Comparison of ENCODE assay signal across 20 cellular contexts in the genomic region with DNA sequence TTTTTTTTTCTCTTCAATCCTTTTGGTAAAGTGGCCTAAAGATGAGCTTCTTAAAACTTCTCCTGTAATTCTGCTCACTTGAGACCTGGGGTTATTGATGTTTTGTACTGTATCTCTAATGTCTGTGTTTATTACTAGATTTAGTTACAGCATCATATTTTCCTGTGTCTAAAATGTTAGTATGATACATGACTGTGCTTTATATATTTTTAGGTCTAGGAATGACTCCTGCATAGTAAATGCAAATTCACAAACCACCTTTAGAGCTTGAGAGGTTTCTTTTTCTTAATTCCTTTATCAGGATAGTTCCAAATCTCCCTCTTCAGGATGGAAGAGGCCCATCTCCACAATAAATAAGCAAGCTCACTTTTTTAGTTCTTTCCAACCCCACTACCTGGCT.
DNase-seq lines count a peak whose midpoint lies in the region; ATAC-seq and TF ChIP-seq lines count a peak whose summit lies in the region.
"Had no signal": no experiment of that assay in that cellular context is flagged by ENCODE, and none has a peak within 500 bp of the region (broad histone marks: within the 10 kb centered on the region; RNA-seq: fewer than 3 reads in every experiment).

No MANE protein-coding gene starts in this region.

- H3K36me3 Mint-ChIP-seq in activated T-helper 1 cell treated with anti-CD3 and anti-CD28 coated beads, Interleukin-12 subunit alpha, Interleukin-12 subunit beta, Interleukin-2, Interleukin-4 antibody, amounts not matched to agents 30 ng/mL and 10 ng/mL and 1 ng/mL, durations not matched to agents 14 hours and 24 hours and 36 hours (ENCODE audit: low read depth), result peaks cover 22% of the 10 kb centered on the region
- H3K36me3 Mint-ChIP-seq in nephron (ENCODE audit: low read depth), result peaks cover 58% of the 10 kb centered on the region
- no peaks in the 10 kb centered on the region for H3K36me3 Mint-ChIP-seq in activated CD4-positive, alpha-beta T cell treated with anti-CD3 and anti-CD28 coated beads for 36 hours (ENCODE audit: low read depth)
- H3K36me3 Mint-ChIP-seq: CD14-positive monocyte had no signal

- H3K27ac Mint-ChIP-seq in activated T-helper 1 cell treated with anti-CD3 and anti-CD28 coated beads, Interleukin-12 subunit alpha, Interleukin-12 subunit beta, Interleukin-2, Interleukin-4 antibody, amounts not matched to agents 30 ng/mL and 10 ng/mL and 1 ng/mL, durations not matched to agents 14 hours and 24 hours and 36 hours, result peak overlapping the region; percentile 69
- H3K27ac Mint-ChIP-seq in nephron, result peak overlapping the region; percentile 22 to 55 (median 48)
- no peak overlapping the region for H3K27ac Mint-ChIP-seq in activated CD4-positive, alpha-beta T cell treated with anti-CD3 and anti-CD28 coated beads for 36 hours
- H3K27ac Mint-ChIP-seq: CD14-positive monocyte; CD4-positive, alpha-beta T cell; CD8-positive, alpha-beta memory T cell; HFFc6 had no signal

- TF ChIP-seq CTCF in nephron (IDR thresholded peaks at IDR 0.05; ENCODE audit: unreplicated experiment in 3 of 3), result no peak

- H3K27me3 Mint-ChIP-seq in activated T-helper 1 cell treated with anti-CD3 and anti-CD28 coated beads, Interleukin-12 subunit alpha, Interleukin-12 subunit beta, Interleukin-2, Interleukin-4 antibody, amounts not matched to agents 30 ng/mL and 10 ng/mL and 1 ng/mL, durations not matched to agents 14 hours and 24 hours and 36 hours (ENCODE audit: insufficient read depth), result peaks cover 4% of the 10 kb centered on the region
- no peaks in the 10 kb centered on the region for H3K27me3 Mint-ChIP-seq in nephron (ENCODE audit: low read depth)
- peaks cover 8% of the 10 kb centered on the region for H3K27me3 Mint-ChIP-seq in activated CD4-positive, alpha-beta T cell treated with anti-CD3 and anti-CD28 coated beads for 36 hours
- H3K27me3 Mint-ChIP-seq: CD4-positive, alpha-beta T cell had no signal

- ATAC-seq in GM19351 (IDR thresholded peaks at IDR 0.05; ENCODE audit: unreplicated experiment) (peak; percentile 57), GM21381 (IDR thresholded peaks at IDR 0.05; ENCODE audit: unreplicated experiment) (no peak), GM21447 (IDR thresholded peaks at IDR 0.05; ENCODE audit: unreplicated experiment) (no peak)
- ATAC-seq in activated CD4-positive, alpha-beta T cell treated with anti-CD3 and anti-CD28 coated beads for 36 hours, result no peak
- ATAC-seq: A549 had no signal

- H3K4me3 Mint-ChIP-seq in activated T-helper 1 cell treated with anti-CD3 and anti-CD28 coated beads, Interleukin-12 subunit alpha, Interleukin-12 subunit beta, Interleukin-2, Interleukin-4 antibody, amounts not matched to agents 30 ng/mL and 10 ng/mL and 1 ng/mL, durations not matched to agents 14 hours and 24 hours and 36 hours, result no peak overlapping the region
- H3K4me3 Mint-ChIP-seq in nephron, result no peak overlapping the region
- H3K4me3 Mint-ChIP-seq in activated CD4-positive, alpha-beta T cell treated with anti-CD3 and anti-CD28 coated beads for 36 hours, result no peak overlapping the region
- H3K4me3 Mint-ChIP-seq: CD14-positive monocyte; CD4-positive, alpha-beta T cell; CD8-positive, alpha-beta memory T cell; HFFc6 had no signal

- no peak for DNase-seq in activated T-helper 1 cell treated with anti-CD3 and anti-CD28 coated beads, Interleukin-12 subunit alpha, Interleukin-12 subunit beta, Interleukin-2, Interleukin-4 antibody, amounts not matched to agents 30 ng/mL and 10 ng/mL and 1 ng/mL, durations not matched to agents 14 hours and 24 hours and 36 hours (ENCODE audit: low spot score)
- DNase-seq in activated CD4-positive, alpha-beta T cell treated with anti-CD3 and anti-CD28 coated beads for 36 hours, result no peak
- DNase-seq: ACHN; AML-193; BE2C; Calu3; CD4-positive, alpha-beta T cell; CD8-positive, alpha-beta memory T cell; COR-L47; DMS53; DMS79 treated with DMSO at 0.1 percent for 48 hours; GF-D8; GOT3; HFFc6 had no signal

- CTCF ChIA-PET in activated CD4-positive, alpha-beta T cell treated with anti-CD3 and anti-CD28 coated beads for 36 hours (lab: Charles Lee), result interaction anchor here (0.7 kb wide), 1 partner anchor 157 kb away, joined by 3 read pairs; no protein-coding TSS in a partner anchor

- POLR2A ChIA-PET in activated CD4-positive, alpha-beta T cell treated with anti-CD3 and anti-CD28 coated beads for 36 hours (lab: Charles Lee), result no interaction called here

- intact Hi-C loops in activated T-helper 1 cell treated with anti-CD3 and anti-CD28 coated beads, Interleukin-12 subunit alpha, Interleukin-12 subunit beta, Interleukin-2, Interleukin-4 antibody, amounts not matched to agents 30 ng/mL and 10 ng/mL and 1 ng/mL, durations not matched to agents 14 hours and 24 hours and 36 hours (cut with micrococcal nuclease), result no loop called here
- intact Hi-C loops in activated CD4-positive, alpha-beta T cell treated with anti-CD3 and anti-CD28 coated beads for 36 hours (cut with DNase I, micrococcal nuclease), result no loop called here

- peaks cover 14% of the 10 kb centered on the region for H3K4me1 Mint-ChIP-seq in activated T-helper 1 cell treated with anti-CD3 and anti-CD28 coated beads, Interleukin-12 subunit alpha, Interleukin-12 subunit beta, Interleukin-2, Interleukin-4 antibody, amounts not matched to agents 30 ng/mL and 10 ng/mL and 1 ng/mL, durations not matched to agents 14 hours and 24 hours and 36 hours (ENCODE audit: low read depth)
- H3K4me1 Mint-ChIP-seq in nephron, result peaks cover 71% of the 10 kb centered on the region
- H3K4me1 Mint-ChIP-seq in activated CD4-positive, alpha-beta T cell treated with anti-CD3 and anti-CD28 coated beads for 36 hours, result peaks cover 9% of the 10 kb centered on the region
- H3K4me1 Mint-ChIP-seq: CD14-positive monocyte; CD8-positive, alpha-beta memory T cell had no signal

- H3K9me3 Mint-ChIP-seq in activated T-helper 1 cell treated with anti-CD3 and anti-CD28 coated beads, Interleukin-12 subunit alpha, Interleukin-12 subunit beta, Interleukin-2, Interleukin-4 antibody, amounts not matched to agents 30 ng/mL and 10 ng/mL and 1 ng/mL, durations not matched to agents 14 hours and 24 hours and 36 hours, result peaks cover 5% of the 10 kb centered on the region
- no peaks in the 10 kb centered on the region for H3K9me3 Mint-ChIP-seq in nephron
- H3K9me3 Mint-ChIP-seq in activated CD4-positive, alpha-beta T cell treated with anti-CD3 and anti-CD28 coated beads for 36 hours (ENCODE audit: low read depth), result no peaks in the 10 kb centered on the region
- H3K9me3 Mint-ChIP-seq: CD8-positive, alpha-beta memory T cell had no signal
